ENCODE assay signal across 26 cellular contexts in the genomic region with DNA sequence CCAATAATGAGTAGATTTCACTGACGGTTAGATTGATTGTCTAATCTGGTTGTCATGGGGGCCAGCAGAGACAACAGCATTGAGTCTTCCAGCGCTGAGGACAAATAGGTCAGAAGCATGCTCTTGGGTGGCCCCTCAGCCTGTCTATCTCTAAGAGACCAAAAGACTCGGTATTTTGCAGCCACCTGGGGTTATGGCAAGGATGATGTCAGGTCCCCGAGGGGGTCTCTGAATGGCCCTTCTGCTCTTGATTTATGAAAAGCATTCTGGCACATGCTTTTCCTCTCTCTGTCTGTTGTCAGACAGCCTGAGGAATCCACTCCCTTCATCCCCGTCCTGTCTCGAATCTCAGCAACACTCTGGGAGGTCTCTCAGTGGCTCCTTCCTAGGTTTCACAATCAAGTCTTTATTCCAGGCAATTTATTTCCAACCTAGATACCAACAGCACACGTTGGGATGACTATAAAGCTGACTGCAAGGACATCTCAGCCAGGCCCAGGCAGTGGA.
"Had no signal": no experiment of that assay in that cellular context is flagged by ENCODE, and none has a peak within 500 bp of the region (broad histone marks: within the 10 kb centered on the region; RNA-seq: fewer than 3 reads in every experiment).

No MANE protein-coding gene starts in this region.

- H3K27me3 Mint-ChIP-seq: naive B cell; stimulated activated naive CD8-positive, alpha-beta T cell treated with anti-CD3 and anti-CD28 coated beads, Interleukin-15, amount 100 ng/mL, for 72 hours had no signal

- H3K4me3 Mint-ChIP-seq: activated CD4-positive, alpha-beta T cell treated with anti-CD3 and anti-CD28 coated beads, Interleukin-2, amount 10 ng/mL, durations not matched to agents 7 days and 5 days; activated CD8-positive, alpha-beta T cell treated with anti-CD3 and anti-CD28 coated beads, Interleukin-2, amount 10 ng/mL, durations not matched to agents 7 days and 5 days; activated naive CD8-positive, alpha-beta T cell; activated T-cell treated with anti-CD3 and anti-CD28 coated beads, Interleukin-2, amount 50 U/mL, for 24 hours; central memory CD8-positive, alpha-beta T cell; effector memory CD8-positive, alpha-beta T cell; stimulated activated effector memory CD8-positive, alpha-beta T cell treated with anti-CD3 and anti-CD28 coated beads, Interleukin-12 subunit alpha, Interleukin-12 subunit beta, amount 100 ng/mL, for 72 hours; stimulated activated naive CD8-positive, alpha-beta T cell treated with anti-CD3 and anti-CD28 coated beads, Interleukin-15, amount 100 ng/mL, for 72 hours had no signal

- DNase-seq: activated CD4-positive, alpha-beta T cell treated with anti-CD3 and anti-CD28 coated beads, Interleukin-2, amount 10 ng/mL, durations not matched to agents 7 days and 5 days; activated CD4-positive, CD25-positive, alpha-beta regulatory T cell treated with anti-CD3 and anti-CD28 coated beads, Interleukin-2, amount 50 U/mL, for 72 hours; activated CD8-positive, alpha-beta memory T cell treated with anti-CD3 and anti-CD28 coated beads, Interleukin-2, amount 50 U/mL, for 4 hours; activated CD8-positive, alpha-beta T cell treated with anti-CD3 and anti-CD28 coated beads, Interleukin-2, amount 10 ng/mL, durations not matched to agents 7 days and 5 days; activated naive CD4-positive, alpha-beta T cell; activated T-cell treated with anti-CD3 and anti-CD28 coated beads, Interleukin-2, amount 50 U/mL, for 24 hours; adrenal gland; effector memory CD8-positive, alpha-beta T cell; gastrocnemius medialis; heart left ventricle; left cardiac atrium; lower lobe of right lung; naive B cell; stimulated activated CD4-positive, alpha-beta T cell treated with anti-CD3 and anti-CD28 coated beads, Interleukin-2, amount 100 ng/mL, for 24 hours; stimulated activated naive CD8-positive, alpha-beta T cell treated with anti-CD3 and anti-CD28 coated beads, Interleukin-15, amount 100 ng/mL, for 72 hours; T-helper 1 cell; WERI-Rb-1 had no signal

- H3K27ac ChIP-seq: adrenal gland, gastrocnemius medialis, heart left ventricle, lower lobe of right lung, prostate gland, skin epidermis, WERI-Rb-1 had no signal

- H3K27ac Mint-ChIP-seq: activated CD4-positive, alpha-beta T cell treated with anti-CD3 and anti-CD28 coated beads, Interleukin-2, amount 10 ng/mL, durations not matched to agents 7 days and 5 days; activated CD8-positive, alpha-beta T cell treated with anti-CD3 and anti-CD28 coated beads, Interleukin-2, amount 10 ng/mL, durations not matched to agents 7 days and 5 days; activated naive CD8-positive, alpha-beta T cell; activated T-cell treated with anti-CD3 and anti-CD28 coated beads, Interleukin-2, amount 50 U/mL, for 24 hours; activated T-helper 2 cell treated with anti-CD3 and anti-CD28 coated beads, Interferon-gamma antibody, Interleukin-2, Interleukin-4, amounts not matched to agents 10 μg/mL and 5 μg/mL and 100 μg/mL, durations not matched to agents 14 hours and 24 hours and 36 hours; effector memory CD8-positive, alpha-beta T cell; stimulated activated effector memory CD8-positive, alpha-beta T cell treated with anti-CD3 and anti-CD28 coated beads, Interleukin-12 subunit alpha, Interleukin-12 subunit beta, amount 100 ng/mL, for 72 hours; stimulated activated naive CD8-positive, alpha-beta T cell treated with anti-CD3 and anti-CD28 coated beads, Interleukin-15, amount 100 ng/mL, for 72 hours had no signal

- H3K9me3 ChIP-seq: adrenal gland, gastrocnemius medialis, heart left ventricle, lower lobe of right lung, ovary, prostate gland, tibial nerve had no signal

- H3K36me3 ChIP-seq: adrenal gland, gastrocnemius medialis, heart left ventricle, lower lobe of right lung, ovary, prostate gland, tibial nerve, WERI-Rb-1 had no signal

- H3K9me3 Mint-ChIP-seq: activated CD4-positive, alpha-beta T cell treated with anti-CD3 and anti-CD28 coated beads, Interleukin-2, amount 10 ng/mL, durations not matched to agents 7 days and 5 days; activated T-cell treated with anti-CD3 and anti-CD28 coated beads, Interleukin-2, amount 50 U/mL, for 24 hours; activated T-helper 2 cell treated with anti-CD3 and anti-CD28 coated beads, Interferon-gamma antibody, Interleukin-2, Interleukin-4, amounts not matched to agents 10 μg/mL and 5 μg/mL and 100 μg/mL, durations not matched to agents 14 hours and 24 hours and 36 hours; central memory CD8-positive, alpha-beta T cell; effector memory CD8-positive, alpha-beta T cell; naive B cell; stimulated activated effector memory CD8-positive, alpha-beta T cell treated with anti-CD3 and anti-CD28 coated beads, Interleukin-12 subunit alpha, Interleukin-12 subunit beta, amount 100 ng/mL, for 72 hours; stimulated activated naive CD8-positive, alpha-beta T cell treated with anti-CD3 and anti-CD28 coated beads, Interleukin-15, amount 100 ng/mL, for 72 hours had no signal

- H3K4me1 ChIP-seq: adrenal gland, prostate gland had no signal

- H3K4me3 ChIP-seq: adrenal gland, gastrocnemius medialis, heart left ventricle, lower lobe of right lung, ovary, prostate gland, skin epidermis, tibial nerve had no signal

- H3K36me3 Mint-ChIP-seq: activated naive CD8-positive, alpha-beta T cell; naive B cell; stimulated activated effector memory CD8-positive, alpha-beta T cell treated with anti-CD3 and anti-CD28 coated beads, Interleukin-12 subunit alpha, Interleukin-12 subunit beta, amount 100 ng/mL, for 72 hours had no signal

- H3K27me3 ChIP-seq: adrenal gland, gastrocnemius medialis, heart left ventricle, ovary, tibial nerve had no signal

- ATAC-seq: activated CD8-positive, alpha-beta T cell treated with anti-CD3 and anti-CD28 coated beads, Interleukin-2, amount 10 ng/mL, durations not matched to agents 7 days and 5 days; effector memory CD8-positive, alpha-beta T cell; esophagus mucosa; heart left ventricle had no signal

- H3K4me1 Mint-ChIP-seq: activated CD4-positive, alpha-beta T cell treated with anti-CD3 and anti-CD28 coated beads, Interleukin-2, amount 10 ng/mL, durations not matched to agents 7 days and 5 days; central memory CD8-positive, alpha-beta T cell; naive B cell; stimulated activated effector memory CD8-positive, alpha-beta T cell treated with anti-CD3 and anti-CD28 coated beads, Interleukin-12 subunit alpha, Interleukin-12 subunit beta, amount 100 ng/mL, for 72 hours; stimulated activated naive CD8-positive, alpha-beta T cell treated with anti-CD3 and anti-CD28 coated beads, Interleukin-15, amount 100 ng/mL, for 72 hours had no signal
